Comparison of ENCODE assay signal across 8 cellular contexts in the genomic region with DNA sequence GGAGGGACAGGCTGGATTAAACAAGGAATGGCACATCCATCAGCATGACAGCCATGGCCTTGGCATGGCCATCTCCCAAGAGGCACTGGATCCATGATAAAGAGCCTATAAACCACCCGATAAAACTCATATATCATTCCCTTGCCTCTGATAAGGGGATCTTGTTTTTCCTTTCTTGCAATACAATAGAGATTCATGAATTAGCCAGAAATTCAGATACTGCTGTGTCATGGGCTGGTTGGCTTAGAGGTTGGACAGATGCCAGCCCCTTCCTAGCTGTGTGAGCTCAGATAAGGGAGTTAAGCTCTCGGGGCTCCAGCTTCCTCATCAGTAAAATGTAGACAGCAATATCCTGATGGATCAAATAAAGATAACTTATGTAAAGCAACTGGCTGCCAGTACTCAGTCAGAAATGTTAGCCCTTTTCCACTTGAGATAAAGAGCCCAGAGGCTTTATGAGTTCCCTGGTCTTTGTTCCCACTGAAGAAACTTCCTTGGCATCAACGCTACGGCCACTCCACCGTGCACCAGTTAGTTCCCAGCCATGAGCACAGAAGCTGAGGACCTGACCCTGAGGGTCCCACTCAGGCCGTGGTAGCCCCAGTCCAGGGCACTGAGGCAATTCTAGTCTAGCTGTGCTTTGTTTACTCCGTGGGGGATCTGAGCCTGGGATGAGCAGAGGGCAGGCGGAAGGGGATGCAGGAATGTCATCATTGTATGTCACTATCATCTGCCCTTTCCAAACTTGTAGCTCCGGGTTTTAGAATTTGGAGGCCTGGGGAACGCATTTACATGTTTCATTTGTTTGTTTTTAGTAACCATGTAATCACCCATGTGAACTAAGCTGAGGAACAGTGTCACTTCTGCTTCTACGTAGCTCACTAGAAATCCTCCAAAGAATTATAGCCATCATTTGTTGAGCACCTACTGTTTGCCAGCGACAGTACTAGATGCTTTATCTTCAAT.
DNase-seq lines count a peak whose midpoint lies in the region; ATAC-seq and TF ChIP-seq lines count a peak whose summit lies in the region.

No MANE protein-coding gene starts in this region.

- intact Hi-C loops in lower lobe of right lung (cut with DNase I) = no loop called here
- intact Hi-C loops in aorta (cut with DNase I) = no loop called here

- H3K9me3 ChIP-seq in lower lobe of right lung (no peaks in the 10 kb centered on the region), aorta (ENCODE audit: control insufficient read depth, low read length) (no peaks in the 10 kb centered on the region)

- WGBS in aorta, 2 donors = 32 to 36% methylated on average over 12 of the region's 12 CpGs

- no peak for TF ChIP-seq CTCF in lower lobe of right lung (IDR thresholded peaks at IDR 0.05)

- H3K4me3 ChIP-seq in lower lobe of right lung (no peak overlapping the region), aorta (ENCODE audit: low read length in 2 of 2) (no peak overlapping the region)

- peaks cover 42% of the 10 kb centered on the region for H3K4me1 ChIP-seq in lower lobe of right lung
- H3K4me1 ChIP-seq in aorta (ENCODE audit: control insufficient read depth in 1 of 2, insufficient read depth in 2 of 2, low read length in 2 of 2) = peaks cover 2 to 3% of the 10 kb centered on the region in 2 donors

- H3K36me3 ChIP-seq in lower lobe of right lung (no peaks in the 10 kb centered on the region), aorta (ENCODE audit: control insufficient read depth in 1 of 2, insufficient read depth in 2 of 2, low read length in 1 of 2) (no peaks in the 10 kb centered on the region)

- DNase-seq in DMS79 treated with DMSO at 0.1 percent for 48 hours (lab: John Stamatoyannopoulos, UW) (peak; percentile 4), DMS79 (lab: John Stamatoyannopoulos, UW) (no peak), NCI-H1105 (lab: John Stamatoyannopoulos, UW) (peak; percentile 22), cerebellar cortex (ENCODE audit: low spot score) (peak; percentile 75), lower lobe of right lung (peak; percentile 79), aorta (peak; percentile 83 to 86), SW480 (ENCODE audit: low spot score) (no peak)
- DNase-seq in stimulated activated CD4-positive, alpha-beta T cell treated with anti-CD3 and anti-CD28 coated beads, Interleukin-2, amount 100 ng/mL, for 48 hours = no peak

- peak; percentile 78 to 80 for ATAC-seq in lower lobe of right lung
- ATAC-seq in aorta (ENCODE audit: low FRiP score) = peak; percentile 79

- H3K27me3 ChIP-seq in lower lobe of right lung (ENCODE audit: low read depth) (no peaks in the 10 kb centered on the region), aorta (ENCODE audit: control insufficient read depth in 1 of 2, insufficient read depth in 2 of 2, low read length in 1 of 2) (peaks cover 0 to 1% of the 10 kb centered on the region in 2 donors)

- H3K27ac ChIP-seq in lower lobe of right lung (peak overlapping the region; percentile 59), aorta (ENCODE audit: low read depth in 1 of 2, low read length in 2 of 2) (no peak overlapping the region)

Comparison
In these comparisons a context has a peak if more than half of its experiments do, and no peak if none do; other contexts are left out.
1. DNase-seq: peak in DMS79 treated with DMSO at 0.1 percent for 48 hours (single experiment), NCI-H1105 (single experiment), cerebellar cortex (single experiment), lower lobe of right lung (single experiment) and aorta (2 of 2); none in DMS79 (single experiment), SW480 (single experiment) and stimulated activated CD4-positive, alpha-beta T cell treated with anti-CD3 and anti-CD28 coated beads, Interleukin-2, amount 100 ng/mL, for 48 hours (0 of 2).